ENCODE assay signal across 13 cellular contexts in genomic region chr4:126583509-126583908, GRCh38.
DNase-seq lines count a peak whose midpoint lies in the region; ATAC-seq and TF ChIP-seq lines count a peak whose summit lies in the region.
"Had no signal": no experiment of that assay in that cellular context is flagged by ENCODE, and none has a peak within 500 bp of the region (broad histone marks: within the 10 kb centered on the region; RNA-seq: fewer than 3 reads in every experiment).

No MANE protein-coding gene starts in this region.

- H3K4me3 ChIP-seq in AG09309 (ENCODE audit: control insufficient read depth, low read depth, low read length) (no peak overlapping the region), fibroblast of mammary gland (ENCODE audit: control insufficient read depth, low read depth, low read length) (no peak overlapping the region)
- H3K4me3 ChIP-seq: body of pancreas, right lobe of liver had no signal

- no peak for DNase-seq in AG09309 (ENCODE audit: low read depth)
- peak; percentile 62 for DNase-seq in H4 (ENCODE audit: low spot score)
- peak; percentile 8 for DNase-seq in RPMI7951 (ENCODE audit: low read depth)
- DNase-seq in fibroblast of mammary gland (ENCODE audit: low read depth), result peak; percentile 30
- no peak for DNase-seq in dermis blood vessel endothelial cell
- DNase-seq in NCI-H2227 (lab: John Stamatoyannopoulos, UW; ENCODE audit: unreplicated experiment), result no peak
- DNase-seq: activated CD4-positive, alpha-beta T cell treated with anti-CD3 and anti-CD28 coated beads, Interleukin-2, amount 50 U/mL, for 1 hour; body of pancreas; Calu3; NCI-H510A treated with DMSO at 0.1 percent for 48 hours; right lobe of liver had no signal

- ATAC-seq in GM19023 (IDR thresholded peaks at IDR 0.05; ENCODE audit: unreplicated experiment) (no peak), GM19467 (IDR thresholded peaks at IDR 0.05; ENCODE audit: unreplicated experiment) (no peak)
- ATAC-seq: body of pancreas had no signal

- TF ChIP-seq CTCF in AG09309 (IDR thresholded peaks at IDR 0.05; ENCODE audit: control insufficient read depth, insufficient read depth, low read depth, low read length, missing control alignments), result peak; percentile 37
- peak; percentile 49 for TF ChIP-seq CTCF in fibroblast of mammary gland (conservative IDR thresholded peaks at IDR 0.05; ENCODE audit: control insufficient read depth, insufficient read depth, low read depth, low read length)

Comparison
In these comparisons a context has a peak if more than half of its experiments do, and no peak if none do; other contexts are left out.
1. DNase-seq: peak in H4 (single experiment), RPMI7951 (single experiment) and fibroblast of mammary gland (single experiment); none in AG09309 (single experiment), dermis blood vessel endothelial cell (single experiment) and NCI-H2227 (single experiment).